1 cellular context compared by ENCODE assay signal in the genomic region with DNA sequence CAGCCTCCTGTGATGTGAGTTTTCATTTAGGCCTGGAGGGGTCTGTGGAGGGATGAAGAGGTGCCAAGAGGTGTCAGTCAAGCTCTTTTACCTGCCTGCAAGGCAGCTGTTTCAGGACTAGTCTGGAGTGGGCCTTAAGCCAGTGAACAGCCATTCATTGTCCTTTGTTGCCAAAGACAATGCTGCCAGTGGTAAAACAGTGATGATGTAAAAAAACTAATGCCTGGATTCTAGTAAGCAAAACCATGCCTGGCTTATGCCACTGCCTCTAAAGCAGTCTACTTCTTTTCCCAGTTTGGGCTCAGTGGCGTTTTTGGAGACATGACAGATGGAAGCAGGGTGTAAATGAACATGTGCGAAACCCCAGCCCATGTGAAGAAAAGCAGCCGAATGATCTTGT.
TF ChIP-seq lines count a peak whose summit lies in the region.

No MANE protein-coding gene starts in this region.

TF ChIP-seq in H1, 55 proteins besides CTCF, POLR2A, EP300 and RAD21:
- TF ChIP-seq PHF8 (conservative IDR thresholded peaks at IDR 0.05; ENCODE audit: low read depth, low read length) (no peak), BCL11A (IDR thresholded peaks at IDR 0.05; ENCODE audit: low read depth in 2 of 2, low read length in 2 of 2) (no peak), KDM1A (IDR thresholded peaks at IDR 0.05; ENCODE audit: borderline replicate concordance, low read length) (no peak), BACH1 (IDR thresholded peaks at IDR 0.05; ENCODE audit: low read length) (no peak), CBX8 (IDR thresholded peaks at IDR 0.05; ENCODE audit: borderline replicate concordance, low read depth, low read length) (no peak)
